In the genomic region with DNA sequence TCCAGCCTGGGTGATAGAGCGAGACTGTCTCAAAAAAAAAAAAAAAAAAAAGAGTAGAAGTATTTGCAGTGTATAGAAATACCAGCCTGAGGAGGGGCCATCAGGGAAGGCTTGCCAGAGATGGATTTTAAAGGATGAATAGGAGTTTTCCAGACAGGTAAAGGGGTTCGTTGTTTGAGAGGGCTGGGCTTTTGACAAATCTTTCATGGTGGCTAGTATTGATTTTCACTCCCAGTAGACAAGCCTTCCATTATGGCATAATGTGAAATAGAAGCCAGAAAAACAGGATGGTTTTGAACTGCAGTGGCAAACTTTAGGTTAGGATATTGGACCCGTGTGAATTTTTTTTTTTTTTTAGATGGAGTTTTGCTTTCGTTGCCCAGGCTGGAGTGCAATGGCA, we compare ENCODE assay signal across 31 cellular contexts.
"Had no signal": no experiment of that assay in that cellular context is flagged by ENCODE, and none has a peak within 500 bp of the region (broad histone marks: within the 10 kb centered on the region; RNA-seq: fewer than 3 reads in every experiment).

No MANE protein-coding gene starts in this region.

- H3K27ac Mint-ChIP-seq: activated CD4-positive, alpha-beta T cell treated with anti-CD3 and anti-CD28 coated beads for 36 hours; activated CD8-positive, alpha-beta T cell treated with anti-CD3 and anti-CD28 coated beads, Interleukin-2, amount 10 ng/mL, durations not matched to agents 7 days and 5 days; activated naive CD4-positive, alpha-beta T cell treated with anti-CD3 and anti-CD28 coated beads for 36 hours; activated naive CD8-positive, alpha-beta T cell; activated naive CD8-positive, alpha-beta T cell treated with anti-CD3 and anti-CD28 coated beads, Interleukin-2, amount 50 U/mL, for 24 hours; activated T-cell treated with anti-CD3 and anti-CD28 coated beads, Interleukin-2, amount 50 U/mL, for 24 hours; WTC11 had no signal

- DNase-seq: activated CD4-positive, alpha-beta T cell treated with anti-CD3 and anti-CD28 coated beads for 36 hours; activated CD4-positive, alpha-beta T cell treated with anti-CD3 and anti-CD28 coated beads, Interleukin-2, amount 10 ng/mL, durations not matched to agents 7 days and 5 days; activated CD4-positive, alpha-beta T cell treated with anti-CD3 and anti-CD28 coated beads, Interleukin-2, amount 50 U/mL, for 48 hours; activated CD8-positive, alpha-beta T cell treated with anti-CD3 and anti-CD28 coated beads, Interleukin-2, amount 10 ng/mL, durations not matched to agents 7 days and 5 days; activated gamma-delta T cell treated with Interleukin-2 at 50 U/mL for 16 hours; activated naive CD4-positive, alpha-beta T cell treated with anti-CD3 and anti-CD28 coated beads for 36 hours; activated naive CD8-positive, alpha-beta T cell treated with anti-CD3 and anti-CD28 coated beads, Interleukin-2, amount 50 U/mL, for 24 hours; activated T-cell treated with anti-CD3 and anti-CD28 coated beads, Interleukin-2, amount 50 U/mL, for 24 hours; amniotic stem cell; NCI-H1092 treated with DMSO at 0.1 percent for 48 hours; NCI-H1417; NCI-H146; NCI-H187; NCI-H2029 treated with DMSO at 0.1 percent for 48 hours; NCI-H2107; NCI-H2171; NCI-H510A; NCI-H526; NCI-H748 treated with DMSO at 0.1 percent for 48 hours; NK-92 treated with Interleukin-12 subunit alpha and Interleukin-12 subunit beta, amount 100 ng/mL, for 24 hours; SIG-M5; T1000 had no signal

- H3K4me3 Mint-ChIP-seq: activated CD4-positive, alpha-beta T cell treated with anti-CD3 and anti-CD28 coated beads for 36 hours; activated CD4-positive, alpha-beta T cell treated with anti-CD3 and anti-CD28 coated beads, Interleukin-2, amount 10 ng/mL, durations not matched to agents 7 days and 5 days; activated CD8-positive, alpha-beta T cell treated with anti-CD3 and anti-CD28 coated beads, Interleukin-2, amount 10 ng/mL, durations not matched to agents 7 days and 5 days; activated naive CD4-positive, alpha-beta T cell treated with anti-CD3 and anti-CD28 coated beads for 36 hours; activated naive CD8-positive, alpha-beta T cell; activated naive CD8-positive, alpha-beta T cell treated with anti-CD3 and anti-CD28 coated beads, Interleukin-2, amount 50 U/mL, for 24 hours; activated T-cell treated with anti-CD3 and anti-CD28 coated beads, Interleukin-2, amount 50 U/mL, for 24 hours; WTC11 had no signal

- H3K9me3 ChIP-seq: ascending aorta had no signal

- H3K27me3 Mint-ChIP-seq: activated CD4-positive, alpha-beta T cell treated with anti-CD3 and anti-CD28 coated beads for 36 hours; activated CD4-positive, alpha-beta T cell treated with anti-CD3 and anti-CD28 coated beads, Interleukin-2, amount 10 ng/mL, durations not matched to agents 7 days and 5 days; activated naive CD8-positive, alpha-beta T cell; activated T-cell treated with anti-CD3 and anti-CD28 coated beads, Interleukin-2, amount 50 U/mL, for 24 hours; central memory CD8-positive, alpha-beta T cell had no signal

- ATAC-seq: activated CD4-positive, alpha-beta T cell treated with anti-CD3 and anti-CD28 coated beads for 36 hours; activated CD4-positive, CD25-positive, alpha-beta regulatory T cell treated with anti-CD3 and anti-CD28 coated beads, Interleukin-2, amount 50 U/mL, for 24 hours; activated CD8-positive, alpha-beta T cell treated with anti-CD3 and anti-CD28 coated beads, Interleukin-2, amount 10 ng/mL, durations not matched to agents 7 days and 5 days; activated naive CD8-positive, alpha-beta T cell treated with anti-CD3 and anti-CD28 coated beads, Interleukin-2, amount 50 U/mL, for 24 hours; PC-3; Right ventricle myocardium inferior; WTC11 had no signal

- H3K27me3 ChIP-seq: ascending aorta, cardiac muscle cell had no signal

- H3K27ac ChIP-seq: ascending aorta, cardiac muscle cell, RWPE1 had no signal

- H3K4me3 ChIP-seq: ascending aorta, cardiac muscle cell had no signal

- H3K9me3 Mint-ChIP-seq: activated CD4-positive, alpha-beta T cell treated with anti-CD3 and anti-CD28 coated beads, Interleukin-2, amount 10 ng/mL, durations not matched to agents 7 days and 5 days; activated naive CD4-positive, alpha-beta T cell treated with anti-CD3 and anti-CD28 coated beads for 36 hours; activated naive CD8-positive, alpha-beta T cell treated with anti-CD3 and anti-CD28 coated beads, Interleukin-2, amount 50 U/mL, for 24 hours; activated T-cell treated with anti-CD3 and anti-CD28 coated beads, Interleukin-2, amount 50 U/mL, for 24 hours; central memory CD8-positive, alpha-beta T cell; WTC11 had no signal

- H3K36me3 ChIP-seq: cardiac muscle cell had no signal
